ENCODE assay signal across 8 cellular contexts in the genomic region with DNA sequence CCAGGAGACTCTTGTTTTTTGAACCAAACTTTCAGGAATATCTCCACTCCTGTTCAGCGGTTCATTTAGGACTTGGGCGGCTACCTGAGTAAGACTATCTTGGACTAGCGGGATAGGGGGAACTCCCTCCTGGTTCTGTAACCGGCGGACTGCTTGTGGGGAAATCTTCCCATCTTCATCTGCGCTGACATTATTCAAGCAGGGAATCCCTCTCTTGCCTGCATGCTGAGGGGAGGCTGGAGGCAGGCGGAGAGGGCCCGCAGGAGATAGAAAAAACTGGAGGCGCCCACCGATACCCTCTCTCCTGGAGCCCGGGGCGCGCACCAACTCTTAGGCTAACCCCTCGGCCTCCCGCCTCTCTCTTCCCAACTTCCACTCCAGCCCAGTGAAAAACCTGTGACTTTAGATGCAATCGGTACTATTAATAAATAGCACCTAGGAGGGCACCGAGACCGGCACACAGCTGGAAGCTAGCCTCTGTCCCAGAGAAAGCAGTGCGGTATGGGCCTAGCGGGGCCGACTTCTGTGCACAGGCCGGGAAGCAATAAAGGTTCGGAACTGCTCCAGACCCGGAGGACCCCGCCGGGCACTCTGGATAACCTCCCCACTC. TPM values are rescaled to one million over a fixed set of nuclear protein-coding genes. Genes with fewer than 3 reads are reported as not detected.
A peak's percentile ranks its signal among the peaks of the same experiment; 100 is the strongest.
DNase-seq lines count a peak whose midpoint lies in the region; ATAC-seq and TF ChIP-seq lines count a peak whose summit lies in the region.

No MANE protein-coding gene starts in this region.

- H3K36me3 Mint-ChIP-seq in neural crest cell (ENCODE audit: low read depth), result no peaks in the 10 kb centered on the region
- no peaks in the 10 kb centered on the region for H3K36me3 Mint-ChIP-seq in HFFc6 (ENCODE audit: low read depth)

- H3K4me1 Mint-ChIP-seq in neural crest cell, result peaks cover 36% of the 10 kb centered on the region
- H3K4me1 Mint-ChIP-seq in HFFc6 (ENCODE audit: low read depth), result peaks cover 26% of the 10 kb centered on the region

- H3K27me3 ChIP-seq in esophagus muscularis mucosa, result peaks cover 0 to 30% (median 12%) of the 10 kb centered on the region in 4 donors

- TF ChIP-seq CTCF in AG10803 (conservative IDR thresholded peaks at IDR 0.05; ENCODE audit: low read length) (no peak), esophagus muscularis mucosa (IDR thresholded peaks at IDR 0.05) (no peak), neural crest cell (conservative IDR thresholded peaks at IDR 0.05) (peak; percentile 36), HFFc6 (IDR thresholded peaks at IDR 0.05) (no peak)

- H3K27ac ChIP-seq in esophagus muscularis mucosa (replicated peaks in 1 of 4), result peak overlapping the region; percentile 56 to 74 (median 64)

- no peaks in the 10 kb centered on the region for H3K36me3 ChIP-seq in esophagus muscularis mucosa

- H3K9me3 ChIP-seq in esophagus muscularis mucosa, result no peaks in the 10 kb centered on the region

- TF ChIP-seq POLR2A in esophagus muscularis mucosa (IDR thresholded peaks at IDR 0.05; ENCODE audit: low read depth), result no peak

- H3K27ac Mint-ChIP-seq in neural crest cell (ENCODE audit: unreplicated experiment) (peak overlapping the region; percentile 94), HFFc6 (no peak overlapping the region)

- no peak for DNase-seq in AG10803 (ENCODE audit: low read depth)
- peak; percentile 77 for DNase-seq in NCI-H69 (lab: John Stamatoyannopoulos, UW)
- no peak for DNase-seq in esophagus muscularis mucosa (ENCODE audit: extremely low spot score)
- no peak for DNase-seq in neural crest cell (ENCODE audit: low read depth, low spot score)
- no peak for DNase-seq in NCI-H1092 treated with DMSO at 0.1 percent for 48 hours (lab: John Stamatoyannopoulos, UW)
- no peak for DNase-seq in HFFc6
- no peak for DNase-seq in left lobe of liver (ENCODE audit: low spot score)

- 52% methylated on average over 18 of the region's 26 CpGs for WGBS in esophagus muscularis mucosa

- H3K4me3 ChIP-seq in AG10803 (ENCODE audit: low read length), result peak overlapping the region; percentile 56
- peak overlapping the region; percentile 55 to 74 (median 60) for H3K4me3 ChIP-seq in esophagus muscularis mucosa

- intact Hi-C loops in esophagus muscularis mucosa (cut with DNase I), result no loop called here

- ATAC-seq in GM19328 (IDR thresholded peaks at IDR 0.05; ENCODE audit: unreplicated experiment) (no peak), left lobe of liver (no peak)

- peaks cover 23 to 49% (median 43%) of the 10 kb centered on the region in 4 donors for H3K4me1 ChIP-seq in esophagus muscularis mucosa

- peak overlapping the region; percentile 95 for H3K4me3 Mint-ChIP-seq in neural crest cell
- H3K4me3 Mint-ChIP-seq in HFFc6, result no peak overlapping the region

- H3K9me3 Mint-ChIP-seq in neural crest cell, result no peaks in the 10 kb centered on the region
- H3K9me3 Mint-ChIP-seq in HFFc6, result no peaks in the 10 kb centered on the region

- no peaks in the 10 kb centered on the region for H3K27me3 Mint-ChIP-seq in neural crest cell (ENCODE audit: low read depth)
- peaks cover 23% of the 10 kb centered on the region for H3K27me3 Mint-ChIP-seq in HFFc6 (ENCODE audit: insufficient read depth)

- TF ChIP-seq EP300 in esophagus muscularis mucosa (IDR thresholded peaks at IDR 0.05), result no peak

RNA-seq across cellular contexts. Expression of a gene that starts 1.7 kb away (rescaled TPM):
- total RNA-seq in esophagus muscularis mucosa (1 to 10 TPM; 2.8 to 5.7 (median 3.7) TPM), neural crest cell (42.2 and 43.0 TPM in 2 replicates), left lobe of liver (0.60 TPM)
- total RNA-seq in HFFc6 (2021; fragmentation: NEBNext Ultra II Directional; extraction: Animal tissue kit (Norgen Biotek cat#: 25700)), result under 1 TPM in 1 of 6 experiments, not detected in 5; 0.26 TPM
